ENCODE assay signal across 1 cellular context in genomic region chr13:37636701-37637100, GRCh38.
TF ChIP-seq lines count a peak whose summit lies in the region.

No MANE protein-coding gene starts in this region.

TF ChIP-seq in GM23338, 12 proteins besides CTCF, POLR2A, EP300 and RAD21 (continued from another document):
- TF ChIP-seq STAT1 (IDR thresholded peaks at IDR 0.05; ENCODE audit: unreplicated experiment), result no peak
- TF ChIP-seq, protein P1, sequence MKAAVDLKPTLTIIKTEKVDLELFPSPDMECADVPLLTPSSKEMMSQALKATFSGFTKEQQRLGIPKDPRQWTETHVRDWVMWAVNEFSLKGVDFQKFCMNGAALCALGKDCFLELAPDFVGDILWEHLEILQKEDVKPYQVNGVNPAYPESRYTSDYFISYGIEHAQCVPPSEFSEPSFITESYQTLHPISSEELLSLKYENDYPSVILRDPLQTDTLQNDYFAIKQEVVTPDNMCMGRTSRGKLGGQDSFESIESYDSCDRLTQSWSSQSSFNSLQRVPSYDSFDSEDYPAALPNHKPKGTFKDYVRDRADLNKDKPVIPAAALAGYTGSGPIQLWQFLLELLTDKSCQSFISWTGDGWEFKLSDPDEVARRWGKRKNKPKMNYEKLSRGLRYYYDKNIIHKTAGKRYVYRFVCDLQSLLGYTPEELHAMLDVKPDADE (IDR thresholded peaks at IDR 0.05), result no peak
